In the genomic region with DNA sequence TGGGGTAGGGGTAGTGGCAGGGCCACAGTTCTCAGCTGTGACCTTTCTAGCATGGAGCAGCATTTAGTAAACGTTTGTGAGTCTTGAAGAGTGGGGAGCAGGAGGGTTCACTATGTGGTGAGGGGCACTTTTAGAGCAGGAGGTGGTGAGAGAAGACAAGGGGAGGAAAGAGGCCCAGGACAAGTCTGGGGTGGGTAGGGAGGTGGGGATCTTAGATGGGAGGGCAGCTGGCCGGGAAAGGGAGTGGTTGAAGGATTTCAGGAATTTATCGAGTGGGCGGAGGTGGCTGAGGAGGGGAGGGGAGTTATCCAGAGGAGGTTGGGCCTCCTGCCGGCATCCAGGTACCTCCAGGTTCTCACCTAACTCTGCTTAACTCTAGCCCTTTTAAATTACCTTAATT, we compare ENCODE assay signal across 1 cellular context.
TF ChIP-seq lines count a peak whose summit lies in the region.

No MANE protein-coding gene starts in this region.

TF ChIP-seq in GM23338, 12 proteins besides CTCF, POLR2A, EP300 and RAD21 (continued from another document):
- TF ChIP-seq JUNB (IDR thresholded peaks at IDR 0.05; ENCODE audit: unreplicated experiment): no peak
- TF ChIP-seq POLR2AphosphoS5 (IDR thresholded peaks at IDR 0.05; ENCODE audit: low read depth): no peak
- TF ChIP-seq, protein P1, sequence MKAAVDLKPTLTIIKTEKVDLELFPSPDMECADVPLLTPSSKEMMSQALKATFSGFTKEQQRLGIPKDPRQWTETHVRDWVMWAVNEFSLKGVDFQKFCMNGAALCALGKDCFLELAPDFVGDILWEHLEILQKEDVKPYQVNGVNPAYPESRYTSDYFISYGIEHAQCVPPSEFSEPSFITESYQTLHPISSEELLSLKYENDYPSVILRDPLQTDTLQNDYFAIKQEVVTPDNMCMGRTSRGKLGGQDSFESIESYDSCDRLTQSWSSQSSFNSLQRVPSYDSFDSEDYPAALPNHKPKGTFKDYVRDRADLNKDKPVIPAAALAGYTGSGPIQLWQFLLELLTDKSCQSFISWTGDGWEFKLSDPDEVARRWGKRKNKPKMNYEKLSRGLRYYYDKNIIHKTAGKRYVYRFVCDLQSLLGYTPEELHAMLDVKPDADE (IDR thresholded peaks at IDR 0.05): no peak
- TF ChIP-seq NANOG (IDR thresholded peaks at IDR 0.05; ENCODE audit: borderline replicate concordance): no peak
- TF ChIP-seq, protein P2, sequence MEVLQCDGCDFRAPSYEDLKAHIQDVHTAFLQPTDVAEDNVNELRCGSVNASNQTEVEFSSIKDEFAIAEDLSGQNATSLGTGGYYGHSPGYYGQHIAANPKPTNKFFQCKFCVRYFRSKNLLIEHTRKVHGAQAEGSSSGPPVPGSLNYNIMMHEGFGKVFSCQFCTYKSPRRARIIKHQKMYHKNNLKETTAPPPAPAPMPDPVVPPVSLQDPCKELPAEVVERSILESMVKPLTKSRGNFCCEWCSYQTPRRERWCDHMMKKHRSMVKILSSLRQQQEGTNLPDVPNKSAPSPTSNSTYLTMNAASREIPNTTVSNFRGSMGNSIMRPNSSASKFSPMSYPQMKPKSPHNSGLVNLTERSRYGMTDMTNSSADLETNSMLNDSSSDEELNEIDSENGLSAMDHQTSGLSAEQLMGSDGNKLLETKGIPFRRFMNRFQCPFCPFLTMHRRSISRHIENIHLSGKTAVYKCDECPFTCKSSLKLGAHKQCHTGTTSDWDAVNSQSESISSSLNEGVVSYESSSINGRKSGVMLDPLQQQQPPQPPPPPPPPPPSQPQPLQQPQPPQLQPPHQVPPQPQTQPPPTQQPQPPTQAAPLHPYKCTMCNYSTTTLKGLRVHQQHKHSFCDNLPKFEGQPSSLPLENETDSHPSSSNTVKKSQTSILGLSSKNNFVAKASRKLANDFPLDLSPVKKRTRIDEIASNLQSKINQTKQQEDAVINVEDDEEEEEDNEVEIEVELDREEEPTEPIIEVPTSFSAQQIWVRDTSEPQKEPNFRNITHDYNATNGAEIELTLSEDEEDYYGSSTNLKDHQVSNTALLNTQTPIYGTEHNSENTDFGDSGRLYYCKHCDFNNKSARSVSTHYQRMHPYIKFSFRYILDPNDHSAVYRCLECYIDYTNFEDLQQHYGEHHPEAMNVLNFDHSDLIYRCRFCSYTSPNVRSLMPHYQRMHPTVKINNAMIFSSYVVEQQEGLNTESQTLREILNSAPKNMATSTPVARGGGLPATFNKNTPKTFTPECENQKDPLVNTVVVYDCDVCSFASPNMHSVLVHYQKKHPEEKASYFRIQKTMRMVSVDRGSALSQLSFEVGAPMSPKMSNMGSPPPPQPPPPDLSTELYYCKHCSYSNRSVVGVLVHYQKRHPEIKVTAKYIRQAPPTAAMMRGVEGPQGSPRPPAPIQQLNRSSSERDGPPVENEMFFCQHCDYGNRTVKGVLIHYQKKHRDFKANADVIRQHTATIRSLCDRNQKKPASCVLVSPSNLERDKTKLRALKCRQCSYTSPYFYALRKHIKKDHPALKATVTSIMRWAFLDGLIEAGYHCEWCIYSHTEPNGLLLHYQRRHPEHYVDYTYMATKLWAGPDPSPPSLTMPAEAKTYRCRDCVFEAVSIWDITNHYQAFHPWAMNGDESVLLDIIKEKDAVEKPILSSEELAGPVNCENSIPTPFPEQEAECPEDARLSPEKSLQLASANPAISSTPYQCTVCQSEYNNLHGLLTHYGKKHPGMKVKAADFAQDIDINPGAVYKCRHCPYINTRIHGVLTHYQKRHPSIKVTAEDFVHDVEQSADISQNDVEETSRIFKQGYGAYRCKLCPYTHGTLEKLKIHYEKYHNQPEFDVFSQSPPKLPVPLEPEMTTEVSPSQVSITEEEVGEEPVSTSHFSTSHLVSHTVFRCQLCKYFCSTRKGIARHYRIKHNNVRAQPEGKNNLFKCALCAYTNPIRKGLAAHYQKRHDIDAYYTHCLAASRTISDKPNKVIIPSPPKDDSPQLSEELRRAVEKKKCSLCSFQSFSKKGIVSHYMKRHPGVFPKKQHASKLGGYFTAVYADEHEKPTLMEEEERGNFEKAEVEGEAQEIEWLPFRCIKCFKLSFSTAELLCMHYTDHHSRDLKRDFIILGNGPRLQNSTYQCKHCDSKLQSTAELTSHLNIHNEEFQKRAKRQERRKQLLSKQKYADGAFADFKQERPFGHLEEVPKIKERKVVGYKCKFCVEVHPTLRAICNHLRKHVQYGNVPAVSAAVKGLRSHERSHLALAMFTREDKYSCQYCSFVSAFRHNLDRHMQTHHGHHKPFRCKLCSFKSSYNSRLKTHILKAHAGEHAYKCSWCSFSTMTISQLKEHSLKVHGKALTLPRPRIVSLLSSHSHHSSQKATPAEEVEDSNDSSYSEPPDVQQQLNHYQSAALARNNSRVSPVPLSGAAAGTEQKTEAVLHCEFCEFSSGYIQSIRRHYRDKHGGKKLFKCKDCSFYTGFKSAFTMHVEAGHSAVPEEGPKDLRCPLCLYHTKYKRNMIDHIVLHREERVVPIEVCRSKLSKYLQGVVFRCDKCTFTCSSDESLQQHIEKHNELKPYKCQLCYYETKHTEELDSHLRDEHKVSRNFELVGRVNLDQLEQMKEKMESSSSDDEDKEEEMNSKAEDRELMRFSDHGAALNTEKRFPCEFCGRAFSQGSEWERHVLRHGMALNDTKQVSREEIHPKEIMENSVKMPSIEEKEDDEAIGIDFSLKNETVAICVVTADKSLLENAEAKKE (CRISPR knock-in tag; IDR thresholded peaks at IDR 0.05): no peak
